8 cellular contexts compared by ENCODE assay signal in the genomic region with DNA sequence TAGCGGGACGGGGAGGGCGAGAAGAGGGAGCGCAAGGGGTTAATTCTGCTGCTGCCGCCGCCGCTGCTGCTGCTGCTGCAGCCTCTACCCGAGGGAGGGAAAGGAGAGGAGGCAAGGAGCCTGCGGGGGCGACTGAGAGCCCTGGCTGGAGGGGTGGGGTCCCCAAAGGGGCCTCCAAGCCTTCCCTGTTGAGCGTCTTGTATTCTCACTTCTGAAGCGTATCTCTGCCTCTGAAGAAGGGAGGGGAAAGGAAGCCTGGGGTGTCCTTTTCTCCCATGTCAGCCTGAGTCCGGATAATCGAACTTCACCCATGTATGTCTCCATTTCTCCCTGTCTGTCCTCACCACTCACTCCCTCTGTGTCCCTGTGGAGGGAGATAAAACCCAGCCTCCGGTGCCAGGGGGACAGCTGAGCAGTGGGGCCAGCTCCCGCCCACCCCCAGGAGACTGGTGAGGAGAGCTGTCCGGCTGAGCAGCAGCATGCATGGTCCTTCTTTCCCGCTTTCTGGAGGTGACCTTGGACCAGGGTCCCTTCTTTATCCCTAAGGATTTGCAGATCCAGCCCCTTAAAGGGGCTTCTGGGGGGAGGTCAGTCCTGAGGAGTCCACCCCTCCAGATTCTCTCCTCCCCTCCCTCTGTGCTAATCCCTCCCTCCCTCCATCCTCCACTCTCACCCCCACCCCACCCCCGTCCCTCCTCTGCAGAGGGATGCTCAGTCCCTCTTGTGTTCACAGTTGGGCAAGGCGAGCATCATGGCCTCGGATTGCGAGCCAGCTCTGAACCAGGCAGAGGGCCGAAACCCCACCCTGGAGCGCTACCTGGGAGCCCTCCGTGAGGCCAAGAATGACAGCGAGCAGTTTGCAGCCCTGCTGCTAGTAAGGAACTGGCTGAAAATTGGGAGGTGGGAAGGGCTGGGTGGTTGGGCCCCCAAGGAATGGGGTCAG. TPM values are rescaled to one million over a fixed set of nuclear protein-coding genes. Genes with fewer than 3 reads are reported as not detected.
A peak's percentile ranks its signal among the peaks of the same experiment; 100 is the strongest.
DNase-seq lines count a peak whose midpoint lies in the region; ATAC-seq and TF ChIP-seq lines count a peak whose summit lies in the region.

No MANE protein-coding gene starts in this region.

- H3K4me1 ChIP-seq in Karpas-422 (ENCODE audit: low read length) (peaks cover 37% of the 10 kb centered on the region), liver (ENCODE audit: control insufficient read depth in 4 of 4, insufficient read depth in 4 of 4, low read length in 3 of 4) (peaks cover 2 to 58% (median 46%) of the 10 kb centered on the region in 4 donors), thymus (ENCODE audit: control insufficient read depth, insufficient read depth, low read length) (peaks cover 16% of the 10 kb centered on the region)

- TF ChIP-seq CTCF in astrocyte of the cerebellum (IDR thresholded peaks at IDR 0.05; ENCODE audit: low read depth, low read length, missing control alignments) (peak; percentile 15), liver (IDR thresholded peaks at IDR 0.05; ENCODE audit: low read depth, low read length, missing input control) (no peak)

- H3K9me3 ChIP-seq in Karpas-422 (ENCODE audit: low read length) (no peaks in the 10 kb centered on the region), liver (ENCODE audit: control insufficient read depth in 4 of 4, low read length in 3 of 4) (no peaks in the 10 kb centered on the region), thymus (ENCODE audit: control insufficient read depth) (peaks cover 1% of the 10 kb centered on the region)

- ATAC-seq in GM18868 (IDR thresholded peaks at IDR 0.05; ENCODE audit: unreplicated experiment) (no peak), GM18520 (IDR thresholded peaks at IDR 0.05; ENCODE audit: unreplicated experiment) (no peak)

- DNase-seq in D341Med (ENCODE audit: low spot score), result peak; percentile 57
- DNase-seq in Karpas-422, result peak; percentile 70
- DNase-seq in astrocyte of the cerebellum (ENCODE audit: low read depth), result no peak
- DNase-seq in activated gamma-delta T cell treated with Interleukin-2 at 50 U/mL for 16 hours, result no peak

- peak overlapping the region; percentile 94 for H3K9ac ChIP-seq in Karpas-422 (ENCODE audit: low read length)
- peak overlapping the region; percentile 28 to 36 for H3K9ac ChIP-seq in liver (ENCODE audit: low read depth in 1 of 2, low read length in 2 of 2)

- peak overlapping the region; percentile 76 for H3K27ac ChIP-seq in Karpas-422 (ENCODE audit: low read length)
- peak overlapping the region in 1 of 2 donors; percentile 99 for H3K27ac ChIP-seq in liver (ENCODE audit: low read depth in 1 of 2, low read length in 2 of 2)
- H3K27ac ChIP-seq in thymus (ENCODE audit: low read depth), result peak overlapping the region; percentile 65

- TF ChIP-seq RAD21 in liver (IDR thresholded peaks at IDR 0.05), result no peak

- peaks cover 4% of the 10 kb centered on the region; the same call in 1 of the 2 replicates for H4K20me1 ChIP-seq in Karpas-422 (ENCODE audit: insufficient read depth, low read depth, low read length)

- peak overlapping the region; percentile 98 for H3K4me2 ChIP-seq in Karpas-422 (ENCODE audit: low read depth, low read length, poor library complexity, severe bottlenecking)

- H3K36me3 ChIP-seq in Karpas-422 (ENCODE audit: insufficient read depth, low read length) (peaks cover 7% of the 10 kb centered on the region; the same call in 1 of the 2 replicates), liver (ENCODE audit: control insufficient read depth in 4 of 4, insufficient read depth in 3 of 4, low read depth in 1 of 4, low read length in 3 of 4) (peaks cover under 1 to 4% (median 3%) of the 10 kb centered on the region in 4 donors), thymus (ENCODE audit: control insufficient read depth, insufficient read depth) (peaks cover 10% of the 10 kb centered on the region)

- H3K27me3 ChIP-seq in Karpas-422 (ENCODE audit: low read length) (no peaks in the 10 kb centered on the region), liver (ENCODE audit: control insufficient read depth in 4 of 4, insufficient read depth in 4 of 4, low read length in 3 of 4) (no peaks in the 10 kb centered on the region), thymus (ENCODE audit: control insufficient read depth, insufficient read depth) (no peaks in the 10 kb centered on the region)

- H2AFZ ChIP-seq in Karpas-422 (ENCODE audit: low read length), result 0 out of 2 replicates have a peak overlapping the region, but pooled peaks have one; percentile 14

- 45% methylated on average over 26 of the region's 26 CpGs for WGBS in liver
- WGBS in thymus, result 45% methylated on average over 26 of the region's 26 CpGs

- H3K4me3 ChIP-seq in Karpas-422 (ENCODE audit: low read length), result peak overlapping the region; percentile 96
- peak overlapping the region; percentile 77 for H3K4me3 ChIP-seq in astrocyte of the cerebellum (ENCODE audit: low read depth, low read length)
- peak overlapping the region in 2 of 3 donors; percentile 88 to 96 for H3K4me3 ChIP-seq in liver (ENCODE audit: low read depth in 1 of 3, low read length in 3 of 3)
- peak overlapping the region; percentile 98 for H3K4me3 ChIP-seq in thymus (ENCODE audit: low read length)

- peaks cover 51% of the 10 kb centered on the region for H3K79me2 ChIP-seq in Karpas-422 (ENCODE audit: low read length)

- in situ Hi-C loops in astrocyte of the cerebellum (cut with HindIII; ENCODE audit: low sequenced_read_pairs), result no loop called here

- no peaks in the 10 kb centered on the region for H3K9me2 ChIP-seq in Karpas-422 (replicated peaks; ENCODE audit: insufficient read depth, low read length)

TF ChIP-seq in liver, 16 proteins besides CTCF, POLR2A, EP300 and RAD21 (continues in another document):
- TF ChIP-seq EGR1 (IDR thresholded peaks at IDR 0.05; ENCODE audit: low read depth in 2 of 2) (no peak), NR2F2 (IDR thresholded peaks at IDR 0.05) (no peak), SP1 (IDR thresholded peaks at IDR 0.05) (no peak), FOXA1 (IDR thresholded peaks at IDR 0.05) (no peak), TAF1 (conservative IDR thresholded peaks at IDR 0.05) (no peak), FOXA2 (IDR thresholded peaks at IDR 0.05) (no peak), RXRA (IDR thresholded peaks at IDR 0.05) (no peak), GABPA (IDR thresholded peaks at IDR 0.05 in 1 of 2, conservative IDR thresholded peaks at IDR 0.05 in 1 of 2) (no peak)
- TF ChIP-seq, protein P1, sequence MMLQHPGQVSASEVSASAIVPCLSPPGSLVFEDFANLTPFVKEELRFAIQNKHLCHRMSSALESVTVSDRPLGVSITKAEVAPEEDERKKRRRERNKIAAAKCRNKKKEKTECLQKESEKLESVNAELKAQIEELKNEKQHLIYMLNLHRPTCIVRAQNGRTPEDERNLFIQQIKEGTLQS (IDR thresholded peaks at IDR 0.05), result no peak
- TF ChIP-seq, protein P2, sequence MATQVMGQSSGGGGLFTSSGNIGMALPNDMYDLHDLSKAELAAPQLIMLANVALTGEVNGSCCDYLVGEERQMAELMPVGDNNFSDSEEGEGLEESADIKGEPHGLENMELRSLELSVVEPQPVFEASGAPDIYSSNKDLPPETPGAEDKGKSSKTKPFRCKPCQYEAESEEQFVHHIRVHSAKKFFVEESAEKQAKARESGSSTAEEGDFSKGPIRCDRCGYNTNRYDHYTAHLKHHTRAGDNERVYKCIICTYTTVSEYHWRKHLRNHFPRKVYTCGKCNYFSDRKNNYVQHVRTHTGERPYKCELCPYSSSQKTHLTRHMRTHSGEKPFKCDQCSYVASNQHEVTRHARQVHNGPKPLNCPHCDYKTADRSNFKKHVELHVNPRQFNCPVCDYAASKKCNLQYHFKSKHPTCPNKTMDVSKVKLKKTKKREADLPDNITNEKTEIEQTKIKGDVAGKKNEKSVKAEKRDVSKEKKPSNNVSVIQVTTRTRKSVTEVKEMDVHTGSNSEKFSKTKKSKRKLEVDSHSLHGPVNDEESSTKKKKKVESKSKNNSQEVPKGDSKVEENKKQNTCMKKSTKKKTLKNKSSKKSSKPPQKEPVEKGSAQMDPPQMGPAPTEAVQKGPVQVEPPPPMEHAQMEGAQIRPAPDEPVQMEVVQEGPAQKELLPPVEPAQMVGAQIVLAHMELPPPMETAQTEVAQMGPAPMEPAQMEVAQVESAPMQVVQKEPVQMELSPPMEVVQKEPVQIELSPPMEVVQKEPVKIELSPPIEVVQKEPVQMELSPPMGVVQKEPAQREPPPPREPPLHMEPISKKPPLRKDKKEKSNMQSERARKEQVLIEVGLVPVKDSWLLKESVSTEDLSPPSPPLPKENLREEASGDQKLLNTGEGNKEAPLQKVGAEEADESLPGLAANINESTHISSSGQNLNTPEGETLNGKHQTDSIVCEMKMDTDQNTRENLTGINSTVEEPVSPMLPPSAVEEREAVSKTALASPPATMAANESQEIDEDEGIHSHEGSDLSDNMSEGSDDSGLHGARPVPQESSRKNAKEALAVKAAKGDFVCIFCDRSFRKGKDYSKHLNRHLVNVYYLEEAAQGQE (IDR thresholded peaks at IDR 0.05), result no peak
- TF ChIP-seq, protein P3, sequence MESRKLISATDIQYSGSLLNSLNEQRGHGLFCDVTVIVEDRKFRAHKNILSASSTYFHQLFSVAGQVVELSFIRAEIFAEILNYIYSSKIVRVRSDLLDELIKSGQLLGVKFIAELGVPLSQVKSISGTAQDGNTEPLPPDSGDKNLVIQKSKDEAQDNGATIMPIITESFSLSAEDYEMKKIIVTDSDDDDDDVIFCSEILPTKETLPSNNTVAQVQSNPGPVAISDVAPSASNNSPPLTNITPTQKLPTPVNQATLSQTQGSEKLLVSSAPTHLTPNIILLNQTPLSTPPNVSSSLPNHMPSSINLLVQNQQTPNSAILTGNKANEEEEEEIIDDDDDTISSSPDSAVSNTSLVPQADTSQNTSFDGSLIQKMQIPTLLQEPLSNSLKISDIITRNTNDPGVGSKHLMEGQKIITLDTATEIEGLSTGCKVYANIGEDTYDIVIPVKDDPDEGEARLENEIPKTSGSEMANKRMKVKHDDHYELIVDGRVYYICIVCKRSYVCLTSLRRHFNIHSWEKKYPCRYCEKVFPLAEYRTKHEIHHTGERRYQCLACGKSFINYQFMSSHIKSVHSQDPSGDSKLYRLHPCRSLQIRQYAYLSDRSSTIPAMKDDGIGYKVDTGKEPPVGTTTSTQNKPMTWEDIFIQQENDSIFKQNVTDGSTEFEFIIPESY (IDR thresholded peaks at IDR 0.05), result no peak

RNA-seq across cellular contexts. Expression of a gene that starts 1.0 kb away (rescaled TPM):
- 22.8 and 46.0 TPM in 2 replicates for total RNA-seq in Karpas-422 (2014; rRNA removed; shearing (Covaris generic); ENCODE audit: low replicate concordance)
- 1 to 10 TPM; 4.4 to 6.9 TPM for total RNA-seq in liver
- polyA plus RNA-seq in liver (1 to 10 TPM; 2.7 to 7.9 TPM), thymus (8.3 TPM)

RNA-seq across cellular contexts. Expression of a gene that starts 1.4 kb away (rescaled TPM):
- 34.0 and 53.6 TPM in 2 replicates for total RNA-seq in Karpas-422 (2014; rRNA removed; shearing (Covaris generic); ENCODE audit: low replicate concordance)
- 100 to 1,000 TPM in 1 of 2 donors, 10 to 100 TPM in 1; 27.5 to 107 TPM for total RNA-seq in liver
- polyA plus RNA-seq in liver, result 10 to 100 TPM; 27.0 to 28.3 TPM
- polyA plus RNA-seq in thymus, result 25.6 TPM

RNA-seq across cellular contexts. Expression of a gene that starts 14.5 kb away (rescaled TPM):
- total RNA-seq in Karpas-422 (2014; rRNA removed; shearing (Covaris generic); ENCODE audit: low replicate concordance), result 0.56 and 1.4 TPM in 2 replicates
- under 1 TPM; 0.08 to 0.09 TPM for total RNA-seq in liver
- polyA plus RNA-seq in liver (under 1 TPM; 0.07 to 0.21 TPM), thymus (4.7 TPM)

Comparison
In these comparisons a context has a peak if more than half of its experiments do, and no peak if none do; other contexts are left out.
1. DNase-seq: peak in D341Med (single experiment) and Karpas-422 (single experiment); none in astrocyte of the cerebellum (single experiment) and activated gamma-delta T cell treated with Interleukin-2 at 50 U/mL for 16 hours (single experiment).
2. Peak in every context shown above with its lines, with median percentiles within 50 percentile points of each other: H3K4me3 ChIP-seq.